In the genomic region with DNA sequence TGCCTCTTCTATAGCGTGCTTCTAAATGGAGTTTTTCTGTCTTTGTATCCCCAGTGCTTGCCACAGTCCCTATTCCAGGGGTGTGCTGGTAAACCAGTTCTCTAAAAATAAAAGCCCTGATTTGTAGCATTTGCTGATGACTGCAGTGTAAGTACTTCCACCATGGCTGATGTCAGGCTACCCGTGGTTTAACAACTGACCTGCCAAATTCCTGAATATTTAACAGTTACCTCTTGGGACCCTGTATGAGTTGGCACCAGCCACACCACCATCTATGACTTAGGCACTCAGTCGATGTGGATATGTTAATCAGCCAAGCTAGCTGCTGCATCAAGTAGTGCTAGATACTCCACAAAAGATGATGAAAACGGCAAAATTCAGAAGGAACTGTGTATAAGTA, we compare ENCODE assay signal across 22 cellular contexts.
"Had no signal": no experiment of that assay in that cellular context is flagged by ENCODE, and none has a peak within 500 bp of the region (broad histone marks: within the 10 kb centered on the region; RNA-seq: fewer than 3 reads in every experiment).

No MANE protein-coding gene starts in this region.

- H3K36me3 ChIP-seq: SJSA1 had no signal

- H3K4me1 ChIP-seq: SJSA1 had no signal

- FAIRE-seq: RCC 7860 had no signal

- H3K9me3 ChIP-seq: SJSA1 had no signal

- DNase-seq: Karpas-422, KG1, NCI-H1092, NCI-H1105 treated with DMSO at 0.1 percent for 48 hours, NCI-H1417 treated with DMSO at 0.1 percent for 48 hours, NCI-H146, NCI-H1694 treated with DMSO at 0.1 percent for 48 hours, NCI-H1930, NCI-H2081, NCI-H2107, NCI-H226, NCI-H446, NCI-H510A, NCI-H524 treated with DMSO at 0.1 percent for 48 hours, NCI-H69, NCI-H774, Right ventricle myocardium superior, RPMI8226, SIG-M5 had no signal

- H3K27ac ChIP-seq: SJSA1, SK-N-MC had no signal

- H3K27me3 ChIP-seq: SJSA1 had no signal

- H3K4me3 ChIP-seq: SJSA1, SK-N-MC had no signal
